Comparison of ENCODE assay signal across 8 cellular contexts in genomic region chr19:35642798-35643254, GRCh38. TPM values are rescaled to one million over a fixed set of nuclear protein-coding genes. Genes with fewer than 3 reads are reported as not detected.
DNase-seq lines count a peak whose midpoint lies in the region; ATAC-seq and TF ChIP-seq lines count a peak whose summit lies in the region.

No MANE protein-coding gene starts in this region.

- CTCF ChIA-PET in SK-N-SH (lab: Yijun Ruan, JAX) = interaction anchor here (0.8 to 1.3 kb wide), 2 partner anchors 25 to 87 kb away, joined by 3 to 4 read pairs; no protein-coding TSS in a partner anchor

- H3K36me3 Mint-ChIP-seq in activated naive CD8-positive, alpha-beta T cell treated with anti-CD3 and anti-CD28 coated beads, Interleukin-2, amount 10 ng/mL, durations not matched to agents 7 days and 5 days = peaks cover 4% of the 10 kb centered on the region

- no peaks in the 10 kb centered on the region for H3K27me3 ChIP-seq in SK-N-SH (ENCODE audit: insufficient read depth)
- no peaks in the 10 kb centered on the region for H3K27me3 ChIP-seq in kidney epithelial cell (ENCODE audit: control insufficient read depth, insufficient read depth, low read length)
- H3K27me3 ChIP-seq in subcutaneous abdominal adipose tissue (ENCODE audit: control insufficient read depth in 5 of 5, insufficient read depth in 4 of 5, low read length in 5 of 5) = no peaks in the 10 kb centered on the region

- H3K9ac ChIP-seq in SK-N-SH = peak overlapping the region; percentile 68
- peak overlapping the region in 4 of 5 donors; percentile 53 to 88 (median 68) for H3K9ac ChIP-seq in subcutaneous abdominal adipose tissue (ENCODE audit: low read length in 5 of 5)

- H3F3A ChIP-seq in SK-N-SH (replicated peaks; ENCODE audit: insufficient read depth) = peaks cover 26% of the 10 kb centered on the region

- TF ChIP-seq CTCF in SK-N-SH (IDR thresholded peaks at IDR 0.05) = no peak
- TF ChIP-seq CTCF in kidney epithelial cell (IDR thresholded peaks at IDR 0.05; ENCODE audit: insufficient read depth, low read length, poor library complexity, severe bottlenecking) = no peak

- no peaks in the 10 kb centered on the region for H4K20me1 ChIP-seq in SK-N-SH (ENCODE audit: insufficient read depth)

- DNase-seq in SK-N-SH = no peak
- DNase-seq in activated naive CD8-positive, alpha-beta T cell treated with anti-CD3 and anti-CD28 coated beads, Interleukin-2, amount 10 ng/mL, durations not matched to agents 7 days and 5 days = no peak
- DNase-seq in kidney epithelial cell (ENCODE audit: low read depth) = no peak
- no peak for DNase-seq in AG20443 (ENCODE audit: low spot score)
- no peak for DNase-seq in effector CD8-positive, alpha-beta T cell (lab: John Stamatoyannopoulos, UW)

- no peak for TF ChIP-seq EP300 in SK-N-SH (IDR thresholded peaks at IDR 0.05; ENCODE audit: borderline replicate concordance in 1 of 2, low read depth in 1 of 2, low read length in 1 of 2)

- H3K4me1 ChIP-seq in SK-N-SH (ENCODE audit: control insufficient read depth in 1 of 2, insufficient read depth in 2 of 2, low read depth in 1 of 2, low read length in 1 of 2) = peaks cover 4 to 19% of the 10 kb centered on the region in 2 experiments; a peak in 1 of 4 replicates
- H3K4me1 ChIP-seq in subcutaneous abdominal adipose tissue (ENCODE audit: control insufficient read depth in 5 of 5, insufficient read depth in 5 of 5, low read length in 5 of 5) = peaks cover 0 to 63% (median 33%) of the 10 kb centered on the region in 5 donors

- H3K36me3 ChIP-seq in SK-N-SH (replicated peaks in 1 of 2; ENCODE audit: control insufficient read depth in 1 of 2, insufficient read depth in 2 of 2, low read length in 1 of 2) (peaks cover 0 to 1% of the 10 kb centered on the region in 2 experiments), kidney epithelial cell (ENCODE audit: control insufficient read depth, insufficient read depth, low read length) (no peaks in the 10 kb centered on the region), subcutaneous abdominal adipose tissue (ENCODE audit: control insufficient read depth in 5 of 5, insufficient read depth in 5 of 5, low read length in 5 of 5) (peaks cover 0 to 7% (median 3%) of the 10 kb centered on the region in 5 donors)

- ATAC-seq in SK-N-SH treated with all-trans-retinoic acid at 6 μM for 48 hours (no peak), GM21717 (IDR thresholded peaks at IDR 0.05; ENCODE audit: unreplicated experiment) (no peak)
- no peak for ATAC-seq in activated naive CD8-positive, alpha-beta T cell treated with anti-CD3 and anti-CD28 coated beads, Interleukin-2, amount 10 ng/mL, durations not matched to agents 7 days and 5 days (ENCODE audit: low read depth)

- peak overlapping the region; percentile 85 for H3K4me2 ChIP-seq in SK-N-SH

- no peak for TF ChIP-seq RAD21 in SK-N-SH (IDR thresholded peaks at IDR 0.05; ENCODE audit: low read length)

- 92% methylated on average over 6 of the region's 15 CpGs for WGBS in SK-N-SH (ENCODE audit: low lambda C conversion rate)

- H3K27ac Mint-ChIP-seq in activated naive CD8-positive, alpha-beta T cell treated with anti-CD3 and anti-CD28 coated beads, Interleukin-2, amount 10 ng/mL, durations not matched to agents 7 days and 5 days = peak overlapping the region; percentile 80

- H3K27ac ChIP-seq in SK-N-SH (ENCODE audit: low read depth in 2 of 2, low read length in 1 of 2) (peak overlapping the region in 1 of 2 experiments; percentile 83; a peak in 1 of 4 replicates), subcutaneous abdominal adipose tissue (ENCODE audit: low read depth, low read length) (no peak overlapping the region)

- no peaks in the 10 kb centered on the region for H3K79me2 ChIP-seq in SK-N-SH (ENCODE audit: insufficient read depth)

- no peaks in the 10 kb centered on the region for H3K9me3 Mint-ChIP-seq in activated naive CD8-positive, alpha-beta T cell treated with anti-CD3 and anti-CD28 coated beads, Interleukin-2, amount 10 ng/mL, durations not matched to agents 7 days and 5 days

- peak overlapping the region; percentile 64 to 76 for H3K4me3 ChIP-seq in SK-N-SH (ENCODE audit: low read depth in 2 of 2, low read length in 1 of 2)
- H3K4me3 ChIP-seq in kidney epithelial cell (ENCODE audit: low read depth, low read length) = peak overlapping the region; percentile 44
- peak overlapping the region in 4 of 5 donors; percentile 73 to 81 (median 78) for H3K4me3 ChIP-seq in subcutaneous abdominal adipose tissue (ENCODE audit: low read depth in 1 of 5, low read length in 5 of 5)

- no peaks in the 10 kb centered on the region for H3K9me2 ChIP-seq in SK-N-SH

- peaks cover 34% of the 10 kb centered on the region for H3K4me1 Mint-ChIP-seq in activated naive CD8-positive, alpha-beta T cell treated with anti-CD3 and anti-CD28 coated beads, Interleukin-2, amount 10 ng/mL, durations not matched to agents 7 days and 5 days

- H2AFZ ChIP-seq in SK-N-SH (ENCODE audit: low read depth) = peak overlapping the region; percentile 98; the same call in 1 of the 2 replicates

- POLR2A ChIA-PET in SK-N-SH (lab: Yijun Ruan, JAX) = interaction anchor here (1.6 kb wide), 1 partner anchor 85 kb away, joined by 3 read pairs; no protein-coding TSS in a partner anchor
- POLR2A ChIA-PET in activated naive CD8-positive, alpha-beta T cell treated with anti-CD3 and anti-CD28 coated beads, Interleukin-2, amount 10 ng/mL, durations not matched to agents 7 days and 5 days (lab: Charles Lee) = interaction anchor here (0.7 to 3.6 kb wide), 12 partner anchors 8 to 131 kb away, joined by 3 to 21 read pairs (median 5); partner anchors contain the start of genes HAUS5, PSENEN and U2AF1L4

- peak overlapping the region; percentile 82 for H3K4me3 Mint-ChIP-seq in activated naive CD8-positive, alpha-beta T cell treated with anti-CD3 and anti-CD28 coated beads, Interleukin-2, amount 10 ng/mL, durations not matched to agents 7 days and 5 days

- H3K27me3 Mint-ChIP-seq in activated naive CD8-positive, alpha-beta T cell treated with anti-CD3 and anti-CD28 coated beads, Interleukin-2, amount 10 ng/mL, durations not matched to agents 7 days and 5 days = no peaks in the 10 kb centered on the region

- H3K9me3 ChIP-seq in SK-N-SH (no peaks in the 10 kb centered on the region), subcutaneous abdominal adipose tissue (ENCODE audit: control insufficient read depth in 5 of 5, low read length in 5 of 5) (no peaks in the 10 kb centered on the region)

TF ChIP-seq in SK-N-SH, 30 proteins besides CTCF, POLR2A, EP300 and RAD21:
- TF ChIP-seq GATA2 (CRISPR knock-in tag; IDR thresholded peaks at IDR 0.05) (no peak), GABPA (IDR thresholded peaks at IDR 0.05; ENCODE audit: low read depth) (no peak), TCF12 (IDR thresholded peaks at IDR 0.05) (no peak), EZH2phosphoT487 (IDR thresholded peaks at IDR 0.05; ENCODE audit: borderline replicate concordance, low read depth) (no peak)
TF ChIP-seq in SK-N-SH: peak in this region for 0.

TF ChIP-seq in SK-N-SH treated with all-trans-retinoic acid at 6 μM for 48 hours, 23 proteins besides CTCF, POLR2A, EP300 and RAD21 (continues in another document):
- no peak for TF ChIP-seq ESRRG (CRISPR knock-in tag; IDR thresholded peaks at IDR 0.05)
- no peak for TF ChIP-seq ZC3H10 (CRISPR knock-in tag; IDR thresholded peaks at IDR 0.05)

RNA-seq across cellular contexts. Expression of gene ETV2, which starts 1.3 kb away (rescaled TPM):
- polyA plus RNA-seq in SK-N-SH (2012; rRNA removed) = 0.84 and 1.6 TPM in 2 replicates
- 0.66 and 0.85 TPM in 2 replicates for polyA plus RNA-seq in SK-N-SH (2012; cell fraction: cytosol; rRNA removed)
- 0.33 and 1.3 TPM in 2 replicates for polyA plus RNA-seq in SK-N-SH (2012; cell fraction: nucleus; rRNA removed)
- 1 to 10 TPM; 1.6 to 1.9 TPM for total RNA-seq in activated naive CD8-positive, alpha-beta T cell treated with anti-CD3 and anti-CD28 coated beads, Interleukin-2, amount 10 ng/mL, durations not matched to agents 7 days and 5 days
- not detected in 2 replicates for total RNA-seq in kidney epithelial cell

RNA-seq across cellular contexts. Expression of gene COX6B1, which starts 5.3 kb away (rescaled TPM):
- 826 and 889 TPM in 2 replicates for polyA plus RNA-seq in SK-N-SH (2012; rRNA removed)
- polyA plus RNA-seq in SK-N-SH (2012; cell fraction: cytosol; rRNA removed) = 645 and 766 TPM in 2 replicates
- polyA plus RNA-seq in SK-N-SH (2012; cell fraction: nucleus; rRNA removed) = 256 and 333 TPM in 2 replicates
- total RNA-seq in activated naive CD8-positive, alpha-beta T cell treated with anti-CD3 and anti-CD28 coated beads, Interleukin-2, amount 10 ng/mL, durations not matched to agents 7 days and 5 days = 100 to 1,000 TPM; 407 to 412 TPM
- 347 and 569 TPM in 2 replicates for total RNA-seq in kidney epithelial cell

RNA-seq across cellular contexts. Expression of gene RBM42, which starts 14.0 kb away (rescaled TPM):
- 48.5 and 69.9 TPM in 2 replicates for polyA plus RNA-seq in SK-N-SH (2012; rRNA removed)
- 33.7 and 42.1 TPM in 2 replicates for polyA plus RNA-seq in SK-N-SH (2012; cell fraction: cytosol; rRNA removed)
- 47.0 and 77.4 TPM in 2 replicates for polyA plus RNA-seq in SK-N-SH (2012; cell fraction: nucleus; rRNA removed)
- total RNA-seq in activated naive CD8-positive, alpha-beta T cell treated with anti-CD3 and anti-CD28 coated beads, Interleukin-2, amount 10 ng/mL, durations not matched to agents 7 days and 5 days = 10 to 100 TPM; 87.4 to 92.2 TPM
- total RNA-seq in kidney epithelial cell = 115 and 121 TPM in 2 replicates

RNA-seq across cellular contexts. Expression of gene UPK1A, which starts 23.5 kb away (rescaled TPM):
- 0.11 and 0.16 TPM in 2 replicates for polyA plus RNA-seq in SK-N-SH (2012; rRNA removed)
- 0.06 and 0.14 TPM in 2 replicates for polyA plus RNA-seq in SK-N-SH (2012; cell fraction: cytosol; rRNA removed)
- polyA plus RNA-seq in SK-N-SH (2012; cell fraction: nucleus; rRNA removed) = 0.21 TPM in 1 of 2 replicates, not detected in the other
- total RNA-seq in activated naive CD8-positive, alpha-beta T cell treated with anti-CD3 and anti-CD28 coated beads, Interleukin-2, amount 10 ng/mL, durations not matched to agents 7 days and 5 days = 1 to 10 TPM in 1 of 2 experiments, under 1 TPM in 1; 0.88 to 1.7 TPM
- not detected in 2 replicates for total RNA-seq in kidney epithelial cell

RNA-seq across cellular contexts. Expression of gene HAUS5, which starts 30.3 kb away (rescaled TPM):
- 5.1 and 7.1 TPM in 2 replicates for polyA plus RNA-seq in SK-N-SH (2012; rRNA removed)
- 1.8 and 3.0 TPM in 2 replicates for polyA plus RNA-seq in SK-N-SH (2012; cell fraction: cytosol; rRNA removed)
- 34.5 and 45.2 TPM in 2 replicates for polyA plus RNA-seq in SK-N-SH (2012; cell fraction: nucleus; rRNA removed)
- total RNA-seq in activated naive CD8-positive, alpha-beta T cell treated with anti-CD3 and anti-CD28 coated beads, Interleukin-2, amount 10 ng/mL, durations not matched to agents 7 days and 5 days = 10 to 100 TPM; 50.5 to 51.7 TPM
- 12.3 and 14.1 TPM in 2 replicates for total RNA-seq in kidney epithelial cell
